In genomic region chr3:134199880-134200279, GRCh38 we compare ENCODE assay signal across 3 cellular contexts.
A peak's percentile ranks its signal among the peaks of the same experiment; 100 is the strongest.
TF ChIP-seq lines count a peak whose summit lies in the region.

No MANE protein-coding gene starts in this region.

TF ChIP-seq in WTC11, 78 proteins besides CTCF, POLR2A, EP300 and RAD21:
- peak; percentile 54 for TF ChIP-seq NFYB (CRISPR knock-in tag; conservative IDR thresholded peaks at IDR 0.05; ENCODE audit: low read depth)
TF ChIP-seq in WTC11: peak in this region for 1; not testable (repeated sequence) for 77.

TF ChIP-seq in K562, 482 proteins besides CTCF, POLR2A, EP300 and RAD21:
- peak; percentile 39 for TF ChIP-seq NFYB (IDR thresholded peaks at IDR 0.05; ENCODE audit: extremely low read depth, insufficient read length)

TF ChIP-seq in HepG2, 621 proteins besides CTCF, POLR2A, EP300 and RAD21:
- TF ChIP-seq NFYB (CRISPR knock-in tag; IDR thresholded peaks at IDR 0.05) = peak; percentile 52
